Comparison of ENCODE assay signal across 20 cellular contexts in genomic region chr20:19808498-19808897, GRCh38. TPM values are rescaled to one million over a fixed set of nuclear protein-coding genes. Genes with fewer than 3 reads are reported as not detected.
DNase-seq lines count a peak whose midpoint lies in the region; ATAC-seq, FAIRE-seq and TF ChIP-seq lines count a peak whose summit lies in the region.
"Had no signal": no experiment of that assay in that cellular context is flagged by ENCODE, and none has a peak within 500 bp of the region (broad histone marks: within the 10 kb centered on the region; RNA-seq: fewer than 3 reads in every experiment).

No MANE protein-coding gene starts in this region.

- in situ Hi-C loops in HepG2 (cut with HindIII; ENCODE audit: extremely low pct_ligation_motif_present, low pct_unique_long_range_greater_than_20kb) (no loop called here), astrocyte of the spinal cord (cut with HindIII; ENCODE audit: low sequenced_read_pairs) (loop anchor here (25.0 kb wide), 1 partner anchor 179 kb away; no protein-coding TSS in a partner anchor)

- H3K79me2 ChIP-seq in HepG2 (ENCODE audit: insufficient read depth, low read length), result no peaks in the 10 kb centered on the region

- peak; percentile 27; the same call in 2 of the 3 replicates for ATAC-seq in HepG2
- ATAC-seq in right lobe of liver, result no peak
- ATAC-seq in HG02938 (IDR thresholded peaks at IDR 0.05; ENCODE audit: unreplicated experiment), result no peak
- ATAC-seq: Right ventricle myocardium inferior had no signal

- DNase-seq in HepG2 (ENCODE audit: low spot score) (no peak), right lobe of liver (no peak), NCI-H146 treated with DMSO at 0.1 percent for 48 hours (lab: John Stamatoyannopoulos, UW; ENCODE audit: unreplicated experiment) (peak; percentile 79), astrocyte of the spinal cord (ENCODE audit: low read depth, low spot score) (peak; percentile 72), NOMO-1 treated with DMSO at 0.1 percent for 48 hours (lab: John Stamatoyannopoulos, UW; ENCODE audit: unreplicated experiment) (no peak), AG20443 (ENCODE audit: low spot score) (no peak)
- DNase-seq in stimulated activated CD4-positive, alpha-beta T cell treated with anti-CD3 and anti-CD28 coated beads, Interleukin-2, amount 100 ng/mL, for 48 hours, result no peak
- DNase-seq: GDM1, H7, Karpas-422, NCI-H1048, NCI-H1694, NCI-H2081 treated with DMSO at 0.1 percent for 48 hours, NCI-H510A, Peyer's patch, T-helper 1 cell had no signal

- TF ChIP-seq CTCF in HepG2 (CRISPR knock-in tag; IDR thresholded peaks at IDR 0.05), result no peak
- TF ChIP-seq CTCF in right lobe of liver (IDR thresholded peaks at IDR 0.05), result no peak
- no peak for TF ChIP-seq CTCF in astrocyte of the spinal cord (IDR thresholded peaks at IDR 0.05; ENCODE audit: low read depth, low read length)

- no peaks in the 10 kb centered on the region for H3K9me3 ChIP-seq in HepG2 (ENCODE audit: low read length)
- no peaks in the 10 kb centered on the region for H3K9me3 ChIP-seq in right lobe of liver
- H3K9me3 ChIP-seq: Peyer's patch had no signal

- no peaks in the 10 kb centered on the region for H3K36me3 ChIP-seq in HepG2 (replicated peaks in 1 of 2; ENCODE audit: control insufficient read depth in 1 of 2, insufficient read depth in 2 of 2, low read length in 2 of 2)
- H3K36me3 ChIP-seq in right lobe of liver, result no peaks in the 10 kb centered on the region
- H3K36me3 ChIP-seq: Peyer's patch had no signal

- FAIRE-seq in HepG2 (lab: Jason Lieb, UNC), result no peak
- FAIRE-seq: A204.1 had no signal

- TF ChIP-seq RAD21 in HepG2 (CRISPR knock-in tag; IDR thresholded peaks at IDR 0.05), result no peak

- TF ChIP-seq EP300 in HepG2 (IDR thresholded peaks at IDR 0.05; ENCODE audit: low read depth in 2 of 2, low read length in 2 of 2) (no peak), HepG2 (CRISPR knock-in tag; IDR thresholded peaks at IDR 0.05; ENCODE audit: borderline replicate concordance) (no peak)

- no peak overlapping the region for H3K9ac ChIP-seq in HepG2 (ENCODE audit: insufficient read depth, low read depth, low read length)

- BruUV-seq in HepG2 (replicated peaks; lab: Mats Ljungman, UMichigan), result no TSS peak

- POLR2A ChIA-PET in HepG2 (lab: Yijun Ruan, JAX), result no interaction called here

- CTCF ChIA-PET in HepG2 (lab: Yijun Ruan, JAX; ENCODE audit: low intra/inter-chr PET ratio, low total read pairs), result no interaction called here

- H3K4me2 ChIP-seq in HepG2 (ENCODE audit: low read depth, low read length), result no peak overlapping the region

- H3K27me3 ChIP-seq in HepG2 (ENCODE audit: control insufficient read depth in 1 of 2, insufficient read depth in 2 of 2, low read length in 2 of 2) (no peaks in the 10 kb centered on the region), right lobe of liver (no peaks in the 10 kb centered on the region)
- H3K27me3 ChIP-seq: Peyer's patch had no signal

- H3K27ac ChIP-seq in HepG2 (ENCODE audit: extremely low read length, insufficient read depth, low read length) (no peak overlapping the region), right lobe of liver (no peak overlapping the region)
- H3K27ac ChIP-seq: Peyer's patch had no signal

- intact Hi-C loops in HepG2 (cut with micrococcal nuclease; ENCODE audit: unreplicated experiment), result no loop called here
- intact Hi-C loops in right lobe of liver (cut with DNase I), result no loop called here

- H4K20me1 ChIP-seq in HepG2 (ENCODE audit: insufficient read depth, low read length), result no peaks in the 10 kb centered on the region

- TF ChIP-seq POLR2A in HepG2 (IDR thresholded peaks at IDR 0.05; ENCODE audit: insufficient read depth in 1 of 2, low read depth in 2 of 2, low read length in 2 of 2), result no peak
- TF ChIP-seq POLR2A in right lobe of liver (IDR thresholded peaks at IDR 0.05), result no peak

- H3K4me1 ChIP-seq in HepG2 (ENCODE audit: insufficient read depth, low read length) (peaks cover 9% of the 10 kb centered on the region), right lobe of liver (peaks cover 0 to 5% (median 0%) of the 10 kb centered on the region in 4 donors)

- 69% methylated on average over 8 of the region's 8 CpGs for WGBS in HepG2 (ENCODE audit: low lambda C conversion rate)
- WGBS in right lobe of liver (ENCODE audit: insufficient coverage, low coverage, low lambda C conversion rate, missing lambda C conversion rate), result 96% methylated on average over 5 of the region's 8 CpGs

- no peak overlapping the region for H2AFZ ChIP-seq in HepG2 (ENCODE audit: low read length)

- no peak overlapping the region for H3K4me3 ChIP-seq in HepG2 (replicated peaks in 1 of 3; ENCODE audit: insufficient read depth in 1 of 3, low read depth in 2 of 3, low read length in 3 of 3)
- H3K4me3 ChIP-seq in right lobe of liver, result no peak overlapping the region
- no peak overlapping the region for H3K4me3 ChIP-seq in astrocyte of the spinal cord (ENCODE audit: low read depth, low read length)
- H3K4me3 ChIP-seq: Peyer's patch had no signal

TF ChIP-seq in HepG2, 621 proteins besides CTCF, POLR2A, EP300 and RAD21:
- TF ChIP-seq ZNF891 (CRISPR knock-in tag; IDR thresholded peaks at IDR 0.05), result no peak
- no peak for TF ChIP-seq TOPORS (CRISPR knock-in tag; IDR thresholded peaks at IDR 0.05)
- no peak for TF ChIP-seq ZNF558 (CRISPR knock-in tag; IDR thresholded peaks at IDR 0.05; ENCODE audit: borderline replicate concordance)

RNA-seq across cellular contexts. Expression of gene RIN2, which starts 50.4 kb away (rescaled TPM):
- total RNA-seq in HepG2 (2016; rRNA removed; fragmentation: Illumina TruSeq; extraction: Trizol) (2.4 and 2.5 TPM in 2 replicates), right lobe of liver (10 to 100 TPM in 4 of 6 experiments, 1 to 10 TPM in 2; 7.0 to 37.7 (median 13.8) TPM)
- 0.97 and 1.3 TPM in 2 replicates for total RNA-seq in HepG2 (2016; cell fraction: cytosol; rRNA removed; fragmentation: Illumina TruSeq; extraction: Trizol; ENCODE audit: low read depth)
- 2.5 and 2.7 TPM in 2 replicates for total RNA-seq in HepG2 (2016; cell fraction: insoluble cytoplasmic fraction; rRNA removed; fragmentation: Illumina TruSeq; extraction: Trizol)
- total RNA-seq in HepG2 (2016; cell fraction: membrane; rRNA removed; fragmentation: Illumina TruSeq; extraction: Trizol), result 2.7 and 3.4 TPM in 2 replicates
- 2.6 and 4.1 TPM in 2 replicates for total RNA-seq in HepG2 (2016; cell fraction: nucleus; rRNA removed; fragmentation: Illumina TruSeq; extraction: Trizol)
- 5.1 and 6.3 TPM in 2 replicates for polyA plus RNA-seq in HepG2 (2011; rRNA removed)
- 2.9 and 3.5 TPM in 2 replicates for polyA plus RNA-seq in HepG2 (2011; cell fraction: cytosol; rRNA removed)
- polyA plus RNA-seq in HepG2 (2011; cell fraction: nucleus; rRNA removed), result 7.6 and 9.1 TPM in 2 replicates
- 8.9 and 11.8 TPM in 2 replicates for polyA plus RNA-seq in HepG2 (2012)
- polyA plus RNA-seq in HepG2 (2016; cell fraction: cytosol; fragmentation: Illumina TruSeq; extraction: Trizol; ENCODE audit: low read depth), result 1.6 TPM in 2 replicates
- 1.5 and 1.8 TPM in 2 replicates for polyA plus RNA-seq in HepG2 (2016; cell fraction: insoluble cytoplasmic fraction; fragmentation: Illumina TruSeq; extraction: Trizol; ENCODE audit: low read depth)
- polyA plus RNA-seq in HepG2 (2016; cell fraction: membrane; fragmentation: Illumina TruSeq; extraction: Trizol; ENCODE audit: low read depth), result 2.1 and 2.3 TPM in 2 replicates
- 2.1 and 2.4 TPM in 2 replicates for polyA plus RNA-seq in HepG2 (2016; cell fraction: nucleus; fragmentation: Illumina TruSeq; extraction: Trizol; ENCODE audit: insufficient read depth, low read depth)
- 10.0 and 31.5 TPM in 2 replicates for polyA minus RNA-seq in HepG2 (2011; rRNA and poly(A)+ RNA removed; ENCODE audit: low replicate concordance)
- 7.6 and 13.8 TPM in 2 replicates for polyA minus RNA-seq in HepG2 (2011; cell fraction: cytosol; rRNA and poly(A)+ RNA removed)
- polyA minus RNA-seq in HepG2 (2011; cell fraction: nucleus; rRNA and poly(A)+ RNA removed), result 28.8 and 31.8 TPM in 2 replicates
- polyA plus RNA-seq: IgD-negative memory B cell had no signal

Comparison
In these comparisons a context has a peak if more than half of its experiments do, and no peak if none do; other contexts are left out.
1. DNase-seq: peak in NCI-H146 treated with DMSO at 0.1 percent for 48 hours (single experiment) and astrocyte of the spinal cord (single experiment); none in HepG2 (single experiment), right lobe of liver (0 of 3), NOMO-1 treated with DMSO at 0.1 percent for 48 hours (single experiment), stimulated activated CD4-positive, alpha-beta T cell treated with anti-CD3 and anti-CD28 coated beads, Interleukin-2, amount 100 ng/mL, for 48 hours (0 of 2) and AG20443 (single experiment).